Comparison of ENCODE assay signal across 27 cellular contexts in genomic region chr6:46645265-46645664, GRCh38. TPM values are rescaled to one million over a fixed set of nuclear protein-coding genes. Genes with fewer than 3 reads are reported as not detected.
"Had no signal": no experiment of that assay in that cellular context is flagged by ENCODE, and none has a peak within 500 bp of the region (broad histone marks: within the 10 kb centered on the region; RNA-seq: fewer than 3 reads in every experiment).

No MANE protein-coding gene starts in this region.

- DNase-seq: activated CD4-positive, alpha-beta T cell treated with anti-CD3 and anti-CD28 coated beads, Interleukin-2, amount 10 ng/mL, durations not matched to agents 24 days and 14 days; activated CD4-positive, alpha-beta T cell treated with anti-CD3 and anti-CD28 coated beads, Interleukin-2, amount 50 U/mL, for 48 hours; activated CD8-positive, alpha-beta T cell treated with anti-CD3 and anti-CD28 coated beads, Interleukin-2, amount 10 ng/mL, durations not matched to agents 7 days and 5 days; activated gamma-delta T cell treated with Interleukin-2 at 50 U/mL for 16 hours; activated naive CD4-positive, alpha-beta T cell treated with anti-CD3 and anti-CD28 coated beads for 36 hours; activated T-cell treated with anti-CD3 and anti-CD28 coated beads, Interleukin-2, amount 50 U/mL, for 4 hours; adrenal gland; body of pancreas; cerebellar nuclear complex; MM.1S; MV-4-11; NCI-H1092; NCI-H1417 treated with DMSO at 0.1 percent for 48 hours; NCI-H187 treated with DMSO at 0.1 percent for 48 hours; NCI-H345; NCI-H524 treated with DMSO at 0.1 percent for 48 hours; SHP77; SJCRH30 had no signal

- H3K36me3 ChIP-seq: adrenal gland, breast epithelium, SJCRH30 had no signal

- H3K27ac ChIP-seq: adrenal gland, body of pancreas, breast epithelium, SJCRH30, SK-N-MC had no signal

- H3K4me3 ChIP-seq: adrenal gland, body of pancreas, breast epithelium, K562, SJCRH30, SK-N-MC had no signal

- H3K4me1 ChIP-seq: adrenal gland, body of pancreas, breast epithelium, SJCRH30 had no signal

- H3K36me3 Mint-ChIP-seq: activated naive CD4-positive, alpha-beta T cell treated with anti-CD3 and anti-CD28 coated beads, Interleukin-2, amount 50 U/mL, for 72 hours had no signal

- ATAC-seq: activated CD8-positive, alpha-beta T cell treated with anti-CD3 and anti-CD28 coated beads, Interleukin-2, amount 10 ng/mL, durations not matched to agents 7 days and 5 days; activated naive CD4-positive, alpha-beta T cell treated with anti-CD3 and anti-CD28 coated beads, Interleukin-2, amount 50 U/mL, for 72 hours; activated T-cell treated with anti-CD3 and anti-CD28 coated beads, Interleukin-2, amount 50 U/mL, for 4 hours; body of pancreas; K562; Panc1 had no signal

- H3K9me3 ChIP-seq: adrenal gland, body of pancreas, breast epithelium, SJCRH30 had no signal

- H3K27me3 ChIP-seq: adrenal gland, body of pancreas, breast epithelium, SJCRH30 had no signal

- H3K4me1 Mint-ChIP-seq: activated CD4-positive, alpha-beta T cell treated with anti-CD3 and anti-CD28 coated beads, Interleukin-2, amount 10 ng/mL, durations not matched to agents 24 days and 14 days had no signal

- H3K4me3 Mint-ChIP-seq: activated CD4-positive, alpha-beta T cell treated with anti-CD3 and anti-CD28 coated beads, Interleukin-2, amount 10 ng/mL, durations not matched to agents 24 days and 14 days; activated CD8-positive, alpha-beta T cell treated with anti-CD3 and anti-CD28 coated beads, Interleukin-2, amount 10 ng/mL, durations not matched to agents 7 days and 5 days; activated naive CD4-positive, alpha-beta T cell treated with anti-CD3 and anti-CD28 coated beads for 36 hours; activated T-cell treated with anti-CD3 and anti-CD28 coated beads, Interleukin-2, amount 50 U/mL, for 4 hours; activated T-helper 1 cell treated with anti-CD3 and anti-CD28 coated beads, Interleukin-12 subunit alpha, Interleukin-12 subunit beta, Interleukin-2, Interleukin-4 antibody, amounts not matched to agents 30 ng/mL and 10 ng/mL and 1 ng/mL, durations not matched to agents 14 hours and 24 hours and 36 hours; T-helper 1 cell treated with Interleukin-12 subunit alpha and Interleukin-12 subunit beta and Interleukin-4 antibody, amounts not matched to agents 30 μg/mL and 1 μg/mL, for 36 hours; T-helper 2 cell treated with Interferon-gamma antibody and Interleukin-4, amounts not matched to agents 5 μg/mL and 100 μg/mL, for 36 hours had no signal

- H3K27ac Mint-ChIP-seq: activated CD4-positive, alpha-beta T cell treated with anti-CD3 and anti-CD28 coated beads, Interleukin-2, amount 10 ng/mL, durations not matched to agents 24 days and 14 days; activated CD8-positive, alpha-beta T cell treated with anti-CD3 and anti-CD28 coated beads, Interleukin-2, amount 10 ng/mL, durations not matched to agents 7 days and 5 days; activated naive CD4-positive, alpha-beta T cell treated with anti-CD3 and anti-CD28 coated beads for 36 hours; activated naive CD4-positive, alpha-beta T cell treated with anti-CD3 and anti-CD28 coated beads, Interleukin-2, amount 50 U/mL, for 72 hours; activated T-helper 1 cell treated with anti-CD3 and anti-CD28 coated beads, Interleukin-12 subunit alpha, Interleukin-12 subunit beta, Interleukin-2, Interleukin-4 antibody, amounts not matched to agents 30 ng/mL and 10 ng/mL and 1 ng/mL, durations not matched to agents 14 hours and 24 hours and 36 hours; T-helper 1 cell treated with Interleukin-12 subunit alpha and Interleukin-12 subunit beta and Interleukin-4 antibody, amounts not matched to agents 30 μg/mL and 1 μg/mL, for 36 hours; T-helper 2 cell treated with Interferon-gamma antibody and Interleukin-4, amounts not matched to agents 5 μg/mL and 100 μg/mL, for 36 hours had no signal

- H3K9me3 Mint-ChIP-seq: activated naive CD4-positive, alpha-beta T cell treated with anti-CD3 and anti-CD28 coated beads for 36 hours; activated T-helper 1 cell treated with anti-CD3 and anti-CD28 coated beads, Interleukin-12 subunit alpha, Interleukin-12 subunit beta, Interleukin-2, Interleukin-4 antibody, amounts not matched to agents 30 ng/mL and 10 ng/mL and 1 ng/mL, durations not matched to agents 14 hours and 24 hours and 36 hours; T-helper 1 cell treated with Interleukin-12 subunit alpha and Interleukin-12 subunit beta and Interleukin-4 antibody, amounts not matched to agents 30 μg/mL and 1 μg/mL, for 36 hours; T-helper 2 cell treated with Interferon-gamma antibody and Interleukin-4, amounts not matched to agents 5 μg/mL and 100 μg/mL, for 36 hours had no signal

RNA-seq across cellular contexts. Expression of gene CYP39A1, which starts 7.4 kb away (rescaled TPM):
- total RNA-seq: activated CD4-positive, alpha-beta T cell treated with anti-CD3 and anti-CD28 coated beads, Interleukin-2, amount 10 ng/mL, durations not matched to agents 24 days and 14 days; activated CD8-positive, alpha-beta T cell treated with anti-CD3 and anti-CD28 coated beads, Interleukin-2, amount 10 ng/mL, durations not matched to agents 7 days and 5 days; activated naive CD4-positive, alpha-beta T cell treated with anti-CD3 and anti-CD28 coated beads for 36 hours; activated naive CD4-positive, alpha-beta T cell treated with anti-CD3 and anti-CD28 coated beads, Interleukin-2, amount 50 U/mL, for 72 hours; activated T-cell treated with anti-CD3 and anti-CD28 coated beads, Interleukin-2, amount 50 U/mL, for 4 hours; activated T-helper 1 cell treated with anti-CD3 and anti-CD28 coated beads, Interleukin-12 subunit alpha, Interleukin-12 subunit beta, Interleukin-2, Interleukin-4 antibody, amounts not matched to agents 30 ng/mL and 10 ng/mL and 1 ng/mL, durations not matched to agents 14 hours and 24 hours and 36 hours; K562 had no signal
- polyA plus RNA-seq: K562 had no signal

RNA-seq across cellular contexts. Expression of gene SLC25A27, which starts 7.5 kb away (rescaled TPM):
- total RNA-seq: activated CD8-positive, alpha-beta T cell treated with anti-CD3 and anti-CD28 coated beads, Interleukin-2, amount 10 ng/mL, durations not matched to agents 7 days and 5 days; activated T-helper 1 cell treated with anti-CD3 and anti-CD28 coated beads, Interleukin-12 subunit alpha, Interleukin-12 subunit beta, Interleukin-2, Interleukin-4 antibody, amounts not matched to agents 30 ng/mL and 10 ng/mL and 1 ng/mL, durations not matched to agents 14 hours and 24 hours and 36 hours; K562 had no signal
- polyA plus RNA-seq: K562 had no signal

RNA-seq across cellular contexts. Expression of gene TDRD6, which starts 42.4 kb away (rescaled TPM):
- total RNA-seq: activated CD4-positive, alpha-beta T cell treated with anti-CD3 and anti-CD28 coated beads, Interleukin-2, amount 10 ng/mL, durations not matched to agents 24 days and 14 days; activated CD8-positive, alpha-beta T cell treated with anti-CD3 and anti-CD28 coated beads, Interleukin-2, amount 10 ng/mL, durations not matched to agents 7 days and 5 days; activated naive CD4-positive, alpha-beta T cell treated with anti-CD3 and anti-CD28 coated beads for 36 hours; activated naive CD4-positive, alpha-beta T cell treated with anti-CD3 and anti-CD28 coated beads, Interleukin-2, amount 50 U/mL, for 72 hours; activated T-cell treated with anti-CD3 and anti-CD28 coated beads, Interleukin-2, amount 50 U/mL, for 4 hours; activated T-helper 1 cell treated with anti-CD3 and anti-CD28 coated beads, Interleukin-12 subunit alpha, Interleukin-12 subunit beta, Interleukin-2, Interleukin-4 antibody, amounts not matched to agents 30 ng/mL and 10 ng/mL and 1 ng/mL, durations not matched to agents 14 hours and 24 hours and 36 hours; RPMI7951 had no signal
